ENCODE assay signal across 15 cellular contexts in the genomic region with DNA sequence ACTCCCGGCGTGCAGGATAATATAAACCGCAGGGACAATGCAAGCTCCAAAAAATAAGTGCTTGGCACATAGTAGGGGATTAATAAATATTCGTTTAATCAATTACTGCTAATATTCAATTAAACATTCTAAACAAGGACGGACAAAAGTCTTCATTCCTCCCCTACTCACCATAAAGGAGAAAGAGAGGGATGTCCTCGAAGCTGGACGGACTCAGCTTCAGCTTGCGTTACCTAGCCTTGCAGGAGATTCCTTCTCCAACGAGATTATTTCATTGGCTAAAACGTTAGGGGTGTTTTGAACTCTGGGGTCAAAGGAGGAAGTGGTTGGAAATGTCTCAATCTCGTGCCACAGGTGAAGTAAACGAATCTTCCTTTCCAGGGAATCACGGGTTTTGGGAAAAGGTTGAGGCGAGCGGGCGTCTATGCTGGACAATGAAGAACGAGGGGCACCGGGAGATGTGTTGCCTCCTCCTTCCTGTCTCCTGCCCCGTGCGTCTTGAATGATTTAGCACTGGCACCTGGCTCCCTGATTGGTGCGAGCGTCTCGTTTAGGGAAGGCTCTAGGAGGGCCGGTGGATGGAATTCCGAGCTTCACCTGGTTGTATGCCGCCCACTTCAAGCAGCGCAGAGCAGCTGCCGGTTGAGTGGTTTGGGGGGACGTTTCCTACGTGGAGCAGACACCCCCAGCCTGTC. TPM values are rescaled to one million over a fixed set of nuclear protein-coding genes. Genes with fewer than 3 reads are reported as not detected.
DNase-seq lines count a peak whose midpoint lies in the region; ATAC-seq and TF ChIP-seq lines count a peak whose summit lies in the region.
"Had no signal": no experiment of that assay in that cellular context is flagged by ENCODE, and none has a peak within 500 bp of the region (broad histone marks: within the 10 kb centered on the region; RNA-seq: fewer than 3 reads in every experiment).

No MANE protein-coding gene starts in this region.

- H3K27me3 Mint-ChIP-seq in H9 (ENCODE audit: low read depth) (peaks cover 71% of the 10 kb centered on the region), naive B cell (peaks cover 56 to 88% (median 65%) of the 10 kb centered on the region in 3 donors)

- no peak overlapping the region for H2BK120ac ChIP-seq in H9 (ENCODE audit: low read depth, low read length, poor library complexity, severe bottlenecking)

- H4K5ac ChIP-seq in H9 (ENCODE audit: insufficient read length, low read depth, low read length) = no peak overlapping the region

- H3K27me3 ChIP-seq in H9 (ENCODE audit: insufficient read depth, low read length) = peaks cover 55% of the 10 kb centered on the region

- no peak overlapping the region for H2BK5ac ChIP-seq in H9 (ENCODE audit: insufficient read length, low read length)

- H3K4me2 ChIP-seq in H9 (ENCODE audit: insufficient read depth, insufficient read length, low read length) = peak overlapping the region; percentile 70

- H3K79me1 ChIP-seq in H9 (ENCODE audit: insufficient read depth, low read depth, low read length, poor library complexity, severe bottlenecking) = no peaks in the 10 kb centered on the region

- no peak for TF ChIP-seq CTCF in H9 (conservative IDR thresholded peaks at IDR 0.05)

- DNase-seq in DMS153 (lab: John Stamatoyannopoulos, UW) = peak; percentile 80
- DNase-seq in H9 = peak; percentile 80
- DNase-seq in NCI-H748 treated with DMSO at 0.1 percent for 48 hours (lab: John Stamatoyannopoulos, UW) = peak; percentile 82
- DNase-seq in naive B cell = no peak
- DNase-seq in NCI-H1417 treated with DMSO at 0.1 percent for 48 hours (lab: John Stamatoyannopoulos, UW) = no peak
- DNase-seq in islet precursor cell = no peak
- DNase-seq: GOT3, Peyer's patch had no signal

- H2BK12ac ChIP-seq in H9 (ENCODE audit: insufficient read length, low read depth, low read length) = no peak overlapping the region

- no peak overlapping the region for H3T11ph ChIP-seq in H9 (ENCODE audit: low read length)

- H3K9ac ChIP-seq in H9 (ENCODE audit: extremely low read depth, insufficient read length, low read length) = no peak overlapping the region

- H3K4ac ChIP-seq in H9 (ENCODE audit: low read depth, low read length) = no peak overlapping the region

- H3K4me3 Mint-ChIP-seq in H9 = peak overlapping the region; percentile 63 to 82
- peak overlapping the region in 6 of 8 donors; percentile 36 to 90 (median 71) for H3K4me3 Mint-ChIP-seq in naive B cell

- H2BK20ac ChIP-seq in H9 (ENCODE audit: low read depth, low read length, poor library complexity, severe bottlenecking) = no peak overlapping the region

- no peak overlapping the region for H4K8ac ChIP-seq in H9 (replicated peaks; ENCODE audit: insufficient read length, low read depth, low read length)

- peaks cover 48% of the 10 kb centered on the region for H3K23me2 ChIP-seq in H9 (ENCODE audit: insufficient read length, low read depth, low read length, poor library complexity, severe bottlenecking)

- H3K56ac ChIP-seq in H9 (ENCODE audit: insufficient read length, low read depth, low read length) = no peak overlapping the region

- ATAC-seq in naive B cell (ENCODE audit: low read depth in 2 of 2) = no peak
- no peak for ATAC-seq in GM21390 (IDR thresholded peaks at IDR 0.05; ENCODE audit: unreplicated experiment)

- no peaks in the 10 kb centered on the region for H3K79me2 ChIP-seq in H9 (ENCODE audit: insufficient read depth, low read length)

- H4K91ac ChIP-seq in H9 (ENCODE audit: insufficient read length, low read depth, low read length) = no peak overlapping the region

- no peak overlapping the region for H2AFZ ChIP-seq in H9 (ENCODE audit: low read length)

- no peak overlapping the region for H3K14ac ChIP-seq in H9 (ENCODE audit: insufficient read depth, low read length)

- no peak overlapping the region for H2AK5ac ChIP-seq in H9 (ENCODE audit: insufficient read length, low read length)

- WGBS in H9 (ENCODE audit: extremely low coverage, insufficient read length, low lambda C conversion rate) = no CpG with 5 or more reads among the region's 30 CpGs

- no peak overlapping the region for H3K27ac ChIP-seq in H9 (ENCODE audit: insufficient read length, low read depth, low read length)
- H3K27ac ChIP-seq: Peyer's patch, thyroid gland had no signal

- H3K4me1 Mint-ChIP-seq in H9 = peaks cover 45 to 49% of the 10 kb centered on the region in 2 experiments
- peaks cover 29 to 49% (median 38%) of the 10 kb centered on the region in 3 donors for H3K4me1 Mint-ChIP-seq in naive B cell

- no peak overlapping the region for H2BK15ac ChIP-seq in H9 (ENCODE audit: low read depth, low read length)

- peaks cover 2% of the 10 kb centered on the region for H4K20me1 ChIP-seq in H9 (ENCODE audit: control insufficient read depth, insufficient read depth, insufficient read length)

- no peaks in the 10 kb centered on the region; a peak in 1 of 7 replicates for H3K36me3 Mint-ChIP-seq in H9 (ENCODE audit: insufficient read depth in 1 of 3, low read depth in 3 of 3)
- no peaks in the 10 kb centered on the region for H3K36me3 Mint-ChIP-seq in naive B cell

- H3K23ac ChIP-seq in H9 (ENCODE audit: insufficient read length, low read depth, low read length) = no peak overlapping the region

- H3K27ac Mint-ChIP-seq in H9 (peak overlapping the region in 1 of 3 experiments; percentile 85; a peak in 1 of 7 replicates), naive B cell (peak overlapping the region in 4 of 6 donors; percentile 66 to 93 (median 80))

- H3K9me3 Mint-ChIP-seq in H9 = peaks cover 3 to 4% of the 10 kb centered on the region in 2 experiments; a peak in 1 of 5 replicates
- H3K9me3 Mint-ChIP-seq in naive B cell = peaks cover 0 to 17% (median 6%) of the 10 kb centered on the region in 7 donors
- H3K9me3 Mint-ChIP-seq: activated CD4-positive, alpha-beta memory T cell treated with anti-CD3 and anti-CD28 coated beads for 36 hours; activated naive CD4-positive, alpha-beta T cell treated with anti-CD3 and anti-CD28 coated beads, Interleukin-2, amount 50 U/mL, for 72 hours had no signal

- H3K9me3 ChIP-seq in H9 (ENCODE audit: control insufficient read depth, low read depth, low read length) = no peaks in the 10 kb centered on the region
- H3K9me3 ChIP-seq: Peyer's patch, thyroid gland had no signal

- no peak overlapping the region for H3K18ac ChIP-seq in H9 (ENCODE audit: insufficient read length, low read depth, low read length)

- H3K4me1 ChIP-seq in H9 (ENCODE audit: insufficient read depth, low read length) = no peaks in the 10 kb centered on the region; the same call in 1 of the 2 replicates

RNA-seq across cellular contexts. Expression of a gene that starts 2.0 kb away (rescaled TPM):
- 1.8 TPM in 2 replicates for total RNA-seq in H9 (2021)
- polyA plus RNA-seq in naive B cell (ENCODE audit: low read depth in 6 of 6) = not detected
- total RNA-seq: Peyer's patch had no signal

RNA-seq across cellular contexts. Expression of a gene that starts 44.5 kb away (rescaled TPM):
- 0.66 and 1.2 TPM in 2 replicates for total RNA-seq in H9 (2021)
- polyA plus RNA-seq in naive B cell (ENCODE audit: low read depth in 6 of 6) = not detected
- total RNA-seq: activated CD4-positive, alpha-beta memory T cell treated with anti-CD3 and anti-CD28 coated beads for 36 hours; activated naive CD4-positive, alpha-beta T cell treated with anti-CD3 and anti-CD28 coated beads, Interleukin-2, amount 50 U/mL, for 72 hours; HT1080; Peyer's patch; T-helper 2 cell treated with Interferon-gamma antibody and Interleukin-4, amounts not matched to agents 100 ng/mL and 5 ng/mL, for 36 hours; thyroid gland had no signal
- polyA plus RNA-seq: fibroblast of lung had no signal

Comparison
In these comparisons a context has a peak if more than half of its experiments do, and no peak if none do; other contexts are left out.
1. DNase-seq: peak in DMS153 (single experiment), H9 (single experiment) and NCI-H748 treated with DMSO at 0.1 percent for 48 hours (single experiment); none in naive B cell (single experiment), NCI-H1417 treated with DMSO at 0.1 percent for 48 hours (single experiment) and islet precursor cell (single experiment).